ENCODE assay signal across 8 cellular contexts in the genomic region with DNA sequence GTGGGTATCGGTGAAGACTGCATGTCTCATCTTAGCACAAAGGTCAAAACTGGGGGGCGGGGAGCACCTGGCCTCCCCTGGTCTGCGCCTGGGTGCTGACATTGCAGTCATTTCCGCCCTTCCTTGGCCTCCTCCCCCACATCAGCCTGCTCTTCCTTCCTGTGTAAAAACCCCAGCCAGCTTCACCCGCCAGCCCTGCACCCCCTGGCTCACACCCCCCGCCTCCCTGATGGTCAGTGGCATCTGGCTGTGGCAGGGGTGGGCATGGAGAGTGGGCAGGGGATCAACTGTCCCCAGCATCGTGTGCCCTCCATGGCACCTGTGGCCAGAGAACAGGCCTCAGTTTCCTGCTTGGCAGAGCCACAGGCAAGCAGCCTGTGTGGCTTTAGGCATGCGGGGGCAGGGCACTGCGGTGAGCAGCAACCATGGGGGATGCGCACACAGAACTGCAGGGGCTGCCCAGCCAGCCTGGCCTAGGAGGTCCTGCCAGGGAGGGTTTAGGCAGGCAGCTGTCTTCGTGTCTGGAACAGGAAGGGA. TPM values are rescaled to one million over a fixed set of nuclear protein-coding genes. Genes with fewer than 3 reads are reported as not detected.
DNase-seq lines count a peak whose midpoint lies in the region; ATAC-seq and TF ChIP-seq lines count a peak whose summit lies in the region.

No MANE protein-coding gene starts in this region.

- H3K4me1 ChIP-seq in GM23338 (ENCODE audit: insufficient read depth), result peaks cover 32% of the 10 kb centered on the region

- peaks cover 37% of the 10 kb centered on the region for H3K4me1 Mint-ChIP-seq in GM23338
- H3K4me1 Mint-ChIP-seq in activated T-cell treated with anti-CD3 and anti-CD28 coated beads, Interleukin-2, amount 50 U/mL, for 72 hours (ENCODE audit: low read depth), result peaks cover 57% of the 10 kb centered on the region

- H3K4me2 ChIP-seq in GM23338, result no peak overlapping the region

- no peaks in the 10 kb centered on the region for H3K27me3 ChIP-seq in GM23338 (ENCODE audit: insufficient read depth)

- TF ChIP-seq CTCF in GM23338 (conservative IDR thresholded peaks at IDR 0.05; ENCODE audit: low read depth in 2 of 2), result no peak

- intact Hi-C loops in left colon (cut with DNase I, micrococcal nuclease), result no loop called here

- peaks cover 8% of the 10 kb centered on the region; the same call in 1 of the 2 replicates for H4K20me1 ChIP-seq in GM23338 (replicated peaks; ENCODE audit: insufficient read depth)

- H3K4me3 Mint-ChIP-seq in GM23338, result no peak overlapping the region
- H3K4me3 Mint-ChIP-seq in activated T-cell treated with anti-CD3 and anti-CD28 coated beads, Interleukin-2, amount 50 U/mL, for 72 hours, result peak overlapping the region; percentile 69 to 79

- no peaks in the 10 kb centered on the region for H3K9me2 ChIP-seq in GM23338 (ENCODE audit: insufficient read depth)

- H3K9me3 Mint-ChIP-seq in GM23338, result no peaks in the 10 kb centered on the region
- peaks cover 0 to 1% of the 10 kb centered on the region in 2 donors for H3K9me3 Mint-ChIP-seq in activated T-cell treated with anti-CD3 and anti-CD28 coated beads, Interleukin-2, amount 50 U/mL, for 72 hours

- ATAC-seq in GM23338 (no peak), left colon (peak; percentile 46)
- peak; percentile 92 to 93 for ATAC-seq in activated T-cell treated with anti-CD3 and anti-CD28 coated beads, Interleukin-2, amount 50 U/mL, for 72 hours (replicated peaks in 1 of 2)

- no peaks in the 10 kb centered on the region for H3K36me3 ChIP-seq in GM23338 (ENCODE audit: insufficient read depth)

- H2AFZ ChIP-seq in GM23338, result no peak overlapping the region

- H3K27ac ChIP-seq in GM23338 (ENCODE audit: low read depth), result 0 out of 2 replicates have a peak overlapping the region, but pooled peaks have one; percentile 14

- H3F3A ChIP-seq in GM23338 (replicated peaks; ENCODE audit: low read depth), result 0 out of 2 replicates have a peak, but pooled peaks cover 14% of the 10 kb centered on the region

- peaks cover 44% of the 10 kb centered on the region for H3K36me3 Mint-ChIP-seq in GM23338 (ENCODE audit: low read depth)
- peaks cover 7 to 31% of the 10 kb centered on the region in 2 donors for H3K36me3 Mint-ChIP-seq in activated T-cell treated with anti-CD3 and anti-CD28 coated beads, Interleukin-2, amount 50 U/mL, for 72 hours (ENCODE audit: insufficient read depth in 2 of 2)

- H3K4me3 ChIP-seq in GM23338, result no peak overlapping the region

- H3K27ac Mint-ChIP-seq in GM23338, result 0 out of 2 replicates have a peak overlapping the region, but pooled peaks have one; percentile 77
- H3K27ac Mint-ChIP-seq in activated T-cell treated with anti-CD3 and anti-CD28 coated beads, Interleukin-2, amount 50 U/mL, for 72 hours, result peak overlapping the region; percentile 71

- H3K27me3 Mint-ChIP-seq in GM23338 (ENCODE audit: insufficient read depth, low read depth, poor library complexity), result peaks cover 4% of the 10 kb centered on the region
- H3K27me3 Mint-ChIP-seq in activated T-cell treated with anti-CD3 and anti-CD28 coated beads, Interleukin-2, amount 50 U/mL, for 72 hours (ENCODE audit: low read depth), result no peaks in the 10 kb centered on the region

- peaks cover 9% of the 10 kb centered on the region; the same call in 1 of the 2 replicates for H3K79me2 ChIP-seq in GM23338 (replicated peaks; ENCODE audit: insufficient read depth)

- DNase-seq in ELR (ENCODE audit: low read depth) (peak; percentile 63), GM23338 (ENCODE audit: low spot score) (no peak), NOMO-1 treated with dmso at 0.1 percent for 144 hours (lab: John Stamatoyannopoulos, UW; ENCODE audit: unreplicated experiment) (peak; percentile 30), left colon (peak; percentile 66 to 72), NCI-H748 treated with DMSO at 0.1 percent for 48 hours (lab: John Stamatoyannopoulos, UW) (no peak), NCI-H146 (lab: John Stamatoyannopoulos, UW) (no peak)
- peak; percentile 90 to 91 for DNase-seq in activated T-cell treated with anti-CD3 and anti-CD28 coated beads, Interleukin-2, amount 50 U/mL, for 72 hours
- peak; percentile 56 to 68 for DNase-seq in stimulated activated CD8-positive, alpha-beta memory T cell treated with anti-CD3 and anti-CD28 coated beads, Interleukin-2, amount 100 ng/mL, for 1 hour (ENCODE audit: low read depth in 2 of 2)

TF ChIP-seq in GM23338, 12 proteins besides CTCF, POLR2A, EP300 and RAD21:
- TF ChIP-seq CREB1 (CRISPR knock-in tag; IDR thresholded peaks at IDR 0.05; ENCODE audit: low read depth) (no peak), STAT1 (IDR thresholded peaks at IDR 0.05; ENCODE audit: unreplicated experiment) (no peak)
- TF ChIP-seq, protein P1, sequence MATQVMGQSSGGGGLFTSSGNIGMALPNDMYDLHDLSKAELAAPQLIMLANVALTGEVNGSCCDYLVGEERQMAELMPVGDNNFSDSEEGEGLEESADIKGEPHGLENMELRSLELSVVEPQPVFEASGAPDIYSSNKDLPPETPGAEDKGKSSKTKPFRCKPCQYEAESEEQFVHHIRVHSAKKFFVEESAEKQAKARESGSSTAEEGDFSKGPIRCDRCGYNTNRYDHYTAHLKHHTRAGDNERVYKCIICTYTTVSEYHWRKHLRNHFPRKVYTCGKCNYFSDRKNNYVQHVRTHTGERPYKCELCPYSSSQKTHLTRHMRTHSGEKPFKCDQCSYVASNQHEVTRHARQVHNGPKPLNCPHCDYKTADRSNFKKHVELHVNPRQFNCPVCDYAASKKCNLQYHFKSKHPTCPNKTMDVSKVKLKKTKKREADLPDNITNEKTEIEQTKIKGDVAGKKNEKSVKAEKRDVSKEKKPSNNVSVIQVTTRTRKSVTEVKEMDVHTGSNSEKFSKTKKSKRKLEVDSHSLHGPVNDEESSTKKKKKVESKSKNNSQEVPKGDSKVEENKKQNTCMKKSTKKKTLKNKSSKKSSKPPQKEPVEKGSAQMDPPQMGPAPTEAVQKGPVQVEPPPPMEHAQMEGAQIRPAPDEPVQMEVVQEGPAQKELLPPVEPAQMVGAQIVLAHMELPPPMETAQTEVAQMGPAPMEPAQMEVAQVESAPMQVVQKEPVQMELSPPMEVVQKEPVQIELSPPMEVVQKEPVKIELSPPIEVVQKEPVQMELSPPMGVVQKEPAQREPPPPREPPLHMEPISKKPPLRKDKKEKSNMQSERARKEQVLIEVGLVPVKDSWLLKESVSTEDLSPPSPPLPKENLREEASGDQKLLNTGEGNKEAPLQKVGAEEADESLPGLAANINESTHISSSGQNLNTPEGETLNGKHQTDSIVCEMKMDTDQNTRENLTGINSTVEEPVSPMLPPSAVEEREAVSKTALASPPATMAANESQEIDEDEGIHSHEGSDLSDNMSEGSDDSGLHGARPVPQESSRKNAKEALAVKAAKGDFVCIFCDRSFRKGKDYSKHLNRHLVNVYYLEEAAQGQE (IDR thresholded peaks at IDR 0.05; ENCODE audit: unreplicated experiment), result no peak

RNA-seq across cellular contexts. Expression of a gene that starts 29.0 kb away (rescaled TPM):
- total RNA-seq in GM23338 (2014; rRNA removed; shearing (Covaris generic)), result 139 and 173 TPM in 2 replicates
- polyA plus RNA-seq in GM23338 (2016; fragmentation: Nextera tagmentation; extraction: Ambion mirVana), result 48.5 and 48.7 TPM in 2 replicates
- total RNA-seq in activated T-cell treated with anti-CD3 and anti-CD28 coated beads, Interleukin-2, amount 50 U/mL, for 72 hours, result 100 to 1,000 TPM; 160 to 172 TPM
- 100 to 1,000 TPM; 245 to 318 TPM for total RNA-seq in left colon

RNA-seq across cellular contexts. Expression of a gene that starts 45.4 kb away (rescaled TPM):
- 877 and 957 TPM in 2 replicates for total RNA-seq in GM23338 (2014; rRNA removed; shearing (Covaris generic))
- 4,267 and 4,484 TPM in 2 replicates for polyA plus RNA-seq in GM23338 (2016; fragmentation: Nextera tagmentation; extraction: Ambion mirVana)
- total RNA-seq in activated T-cell treated with anti-CD3 and anti-CD28 coated beads, Interleukin-2, amount 50 U/mL, for 72 hours, result 1,000 to 10,000 TPM; 1,230 to 1,505 TPM
- 100 to 1,000 TPM; 836 to 861 TPM for total RNA-seq in left colon

Comparison
In these comparisons a context has a peak if more than half of its experiments do, and no peak if none do; other contexts are left out.
1. DNase-seq: peak in ELR (single experiment), NOMO-1 treated with dmso at 0.1 percent for 144 hours (single experiment), activated T-cell treated with anti-CD3 and anti-CD28 coated beads, Interleukin-2, amount 50 U/mL, for 72 hours (2 of 2), left colon (2 of 2) and stimulated activated CD8-positive, alpha-beta memory T cell treated with anti-CD3 and anti-CD28 coated beads, Interleukin-2, amount 100 ng/mL, for 1 hour (2 of 2); none in GM23338 (single experiment), NCI-H748 treated with DMSO at 0.1 percent for 48 hours (single experiment) and NCI-H146 (single experiment).